In genomic region chr3:173096140-173096539, GRCh38 we compare ENCODE assay signal across 26 cellular contexts. TPM values are rescaled to one million over a fixed set of nuclear protein-coding genes. Genes with fewer than 3 reads are reported as not detected.
"Had no signal": no experiment of that assay in that cellular context is flagged by ENCODE, and none has a peak within 500 bp of the region (broad histone marks: within the 10 kb centered on the region; RNA-seq: fewer than 3 reads in every experiment).

No MANE protein-coding gene starts in this region.

- H3K4me2 ChIP-seq: hepatocyte had no signal

- H3K27ac ChIP-seq: breast epithelium, gastroesophageal sphincter, hepatocyte, left ventricle myocardium inferior, right lobe of liver, thoracic aorta had no signal

- H2AFZ ChIP-seq: hepatocyte had no signal

- H3K36me3 ChIP-seq: breast epithelium, gastroesophageal sphincter, left ventricle myocardium inferior, right lobe of liver, thoracic aorta had no signal

- H3K4me3 ChIP-seq: breast epithelium, gastroesophageal sphincter, hepatocyte, left ventricle myocardium inferior, lung, right lobe of liver, thoracic aorta had no signal

- H3K79me2 ChIP-seq: hepatocyte had no signal

- FAIRE-seq: endothelial cell of umbilical vein, urothelium cell line had no signal

- H3K9me3 ChIP-seq: breast epithelium, gastroesophageal sphincter, left ventricle myocardium inferior, right lobe of liver, thoracic aorta had no signal

- H3K4me1 ChIP-seq: breast epithelium, gastroesophageal sphincter, left ventricle myocardium inferior, right lobe of liver had no signal

- H3K27me3 ChIP-seq: breast epithelium, gastroesophageal sphincter, hepatocyte, right lobe of liver had no signal

- ATAC-seq: activated CD8-positive, alpha-beta T cell treated with anti-CD3 and anti-CD28 coated beads for 36 hours; activated naive CD4-positive, alpha-beta T cell treated with anti-CD3 and anti-CD28 coated beads, Interleukin-2, amount 50 U/mL, for 72 hours; activated T-cell treated with anti-CD3 and anti-CD28 coated beads, Interleukin-2, amount 50 U/mL, for 4 hours; activated T-helper 17 cell treated with anti-CD3 and anti-CD28 coated beads, Interleukin-2, amount 50 U/mL, for 72 hours; gastroesophageal sphincter; natural killer cell treated with Interleukin-12 subunit alpha and Interleukin-12 subunit beta and Interleukin-15 and Interleukin-18, amount 100 ng/mL, for 72 hours; right lobe of liver; stimulated activated naive CD8-positive, alpha-beta T cell treated with anti-CD3 and anti-CD28 coated beads, Interleukin-15, Interleukin-2, amounts not matched to agents 100 U/mL and 50 U/mL, for 24 hours; WTC11 had no signal

- DNase-seq: activated CD4-positive, alpha-beta T cell treated with anti-CD3 and anti-CD28 coated beads for 1 hour; activated CD4-positive, alpha-beta T cell treated with anti-CD3 and anti-CD28 coated beads, Interleukin-2, amount 50 U/mL, for 1 hour; activated CD8-positive, alpha-beta T cell treated with anti-CD3 and anti-CD28 coated beads for 36 hours; activated naive CD4-positive, alpha-beta T cell; activated T-cell treated with anti-CD3 and anti-CD28 coated beads, Interleukin-2, amount 50 U/mL, for 4 hours; central memory CD4-positive, alpha-beta T cell; islet precursor cell; left ventricle myocardium inferior; mesendoderm; right lobe of liver; stimulated activated CD4-positive, alpha-beta T cell treated with anti-CD3 and anti-CD28 coated beads, Interleukin-4, amount 100 ng/mL, for 1 hour; stimulated activated naive CD8-positive, alpha-beta T cell treated with anti-CD3 and anti-CD28 coated beads, Interleukin-15, Interleukin-2, amounts not matched to agents 100 U/mL and 50 U/mL, for 24 hours; trophoblast cell had no signal

RNA-seq across cellular contexts. Expression of gene SPATA16, which starts 44.9 kb away (rescaled TPM):
- polyA plus RNA-seq: endothelial cell of umbilical vein, esophagus, fibroblast of lung, hepatocyte, lung had no signal
